9 cellular contexts compared by ENCODE assay signal in the genomic region with DNA sequence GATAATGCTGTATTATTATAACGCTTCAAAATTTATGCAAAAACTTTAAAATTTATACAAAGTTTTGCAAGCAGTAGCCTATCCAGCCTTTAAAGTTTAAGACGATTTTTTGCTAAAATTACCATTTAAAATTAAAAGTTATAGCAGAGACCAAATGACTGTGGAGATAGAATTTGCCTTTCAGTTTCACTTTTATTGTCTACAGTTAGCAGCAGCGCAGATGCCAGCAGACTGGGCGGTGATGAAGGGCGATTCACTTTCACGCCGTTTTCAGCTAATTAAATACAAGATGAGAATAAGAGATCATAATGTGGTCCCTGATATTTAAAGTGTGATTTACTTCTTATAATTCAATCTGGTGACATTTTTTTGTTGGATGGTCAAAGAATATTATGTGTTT.
DNase-seq lines count a peak whose midpoint lies in the region; ATAC-seq and TF ChIP-seq lines count a peak whose summit lies in the region.
"Had no signal": no experiment of that assay in that cellular context is flagged by ENCODE, and none has a peak within 500 bp of the region (broad histone marks: within the 10 kb centered on the region; RNA-seq: fewer than 3 reads in every experiment).

No MANE protein-coding gene starts in this region.

- H2AFZ ChIP-seq in KMS-11 (ENCODE audit: low read depth): peak overlapping the region; percentile 70

- H3K4me1 ChIP-seq in KMS-11 (ENCODE audit: low read depth, poor library complexity, severe bottlenecking): peaks cover 6% of the 10 kb centered on the region
- no peaks in the 10 kb centered on the region for H3K4me1 ChIP-seq in upper lobe of left lung
- no peaks in the 10 kb centered on the region for H3K4me1 ChIP-seq in right atrium auricular region
- H3K4me1 ChIP-seq: adrenal gland had no signal

- TF ChIP-seq EP300 in upper lobe of left lung (IDR thresholded peaks at IDR 0.05): no peak

- no peaks in the 10 kb centered on the region for H3K27me3 Mint-ChIP-seq in glutamatergic neuron (ENCODE audit: unreplicated experiment)

- H3K9me3 ChIP-seq in upper lobe of left lung (no peaks in the 10 kb centered on the region), right atrium auricular region (no peaks in the 10 kb centered on the region)
- H3K9me3 ChIP-seq: adrenal gland had no signal

- H3K4me2 ChIP-seq in KMS-11: peak overlapping the region; percentile 61

- no peaks in the 10 kb centered on the region for H3K79me2 ChIP-seq in KMS-11 (ENCODE audit: insufficient read depth, low read depth)

- DNase-seq in COR-L47 (lab: John Stamatoyannopoulos, UW) (peak; percentile 32), erythroblast (lab: John Stamatoyannopoulos, UW) (peak; percentile 0 to 3), NAMALWA (ENCODE audit: low spot score) (no peak), upper lobe of left lung (no peak), right atrium auricular region (ENCODE audit: low spot score) (no peak), glutamatergic neuron (no peak)

- peak overlapping the region; percentile 29; the same call in 1 of the 2 replicates for H3K27ac ChIP-seq in KMS-11
- no peak overlapping the region for H3K27ac ChIP-seq in upper lobe of left lung
- no peak overlapping the region for H3K27ac ChIP-seq in right atrium auricular region
- H3K27ac ChIP-seq: adrenal gland had no signal

- H3K4me3 ChIP-seq in KMS-11 (IDR thresholded peaks at IDR 0.05; ENCODE audit: insufficient read depth, low read depth, low read length) (peak overlapping the region; percentile 34), upper lobe of left lung (peak overlapping the region in 2 of 4 donors; percentile 6 to 26), right atrium auricular region (no peak overlapping the region)

- H3K27ac Mint-ChIP-seq in glutamatergic neuron (ENCODE audit: unreplicated experiment): no peak overlapping the region

- no peak for TF ChIP-seq POLR2A in erythroblast (IDR thresholded peaks at IDR 0.05; ENCODE audit: low read length)
- TF ChIP-seq POLR2A in upper lobe of left lung (IDR thresholded peaks at IDR 0.05): no peak

- H3K9me3 Mint-ChIP-seq in glutamatergic neuron (ENCODE audit: unreplicated experiment): no peaks in the 10 kb centered on the region

- ATAC-seq in GM21360 (IDR thresholded peaks at IDR 0.05; ENCODE audit: unreplicated experiment): peak; percentile 92
- ATAC-seq in upper lobe of left lung (ENCODE audit: low FRiP score in 2 of 2): no peak

- peak overlapping the region; percentile 31; the same call in 1 of the 2 replicates for H3K9ac ChIP-seq in KMS-11

- H4K20me1 ChIP-seq in KMS-11 (ENCODE audit: insufficient read depth): no peaks in the 10 kb centered on the region

- H3K36me3 Mint-ChIP-seq in glutamatergic neuron (ENCODE audit: unreplicated experiment): no peaks in the 10 kb centered on the region

- H3K27me3 ChIP-seq in KMS-11 (ENCODE audit: insufficient read depth, low read depth): no peaks in the 10 kb centered on the region
- no peaks in the 10 kb centered on the region for H3K27me3 ChIP-seq in upper lobe of left lung
- H3K27me3 ChIP-seq in right atrium auricular region: no peaks in the 10 kb centered on the region
- H3K27me3 ChIP-seq: adrenal gland had no signal

- H3K4me1 Mint-ChIP-seq in glutamatergic neuron (ENCODE audit: low read depth, unreplicated experiment): no peaks in the 10 kb centered on the region

- TF ChIP-seq CTCF in KMS-11 (conservative IDR thresholded peaks at IDR 0.05; ENCODE audit: low read depth, low read length) (no peak), upper lobe of left lung (IDR thresholded peaks at IDR 0.05) (no peak), right atrium auricular region (IDR thresholded peaks at IDR 0.05) (no peak), glutamatergic neuron (IDR thresholded peaks at IDR 0.05; ENCODE audit: partially characterized antibody, unreplicated experiment) (no peak)

- H3K36me3 ChIP-seq in KMS-11 (ENCODE audit: insufficient read depth) (no peaks in the 10 kb centered on the region), upper lobe of left lung (no peaks in the 10 kb centered on the region), right atrium auricular region (no peaks in the 10 kb centered on the region)
- H3K36me3 ChIP-seq: adrenal gland had no signal

- 55 to 57% methylated on average over 7 of the region's 7 CpGs for WGBS in upper lobe of left lung, 2 donors

- H3K4me3 Mint-ChIP-seq in glutamatergic neuron (ENCODE audit: unreplicated experiment): no peak overlapping the region

Comparison
In these comparisons a context has a peak if more than half of its experiments do, and no peak if none do; other contexts are left out.
1. DNase-seq: peak in COR-L47 (single experiment) and erythroblast (2 of 2); none in NAMALWA (single experiment), upper lobe of left lung (0 of 2), right atrium auricular region (single experiment) and glutamatergic neuron (single experiment).